In genomic region chr16:78034530-78034929, GRCh38 we compare ENCODE assay signal across 25 cellular contexts. TPM values are rescaled to one million over a fixed set of nuclear protein-coding genes. Genes with fewer than 3 reads are reported as not detected.
DNase-seq lines count a peak whose midpoint lies in the region; ATAC-seq and TF ChIP-seq lines count a peak whose summit lies in the region.
"Had no signal": no experiment of that assay in that cellular context is flagged by ENCODE, and none has a peak within 500 bp of the region (broad histone marks: within the 10 kb centered on the region; RNA-seq: fewer than 3 reads in every experiment).

No MANE protein-coding gene starts in this region.

- no peak for TF ChIP-seq POLR2A in prostate gland (IDR thresholded peaks at IDR 0.05)

- no peaks in the 10 kb centered on the region for H3K9me3 ChIP-seq in prostate gland
- H3K9me3 ChIP-seq: colonic mucosa, left lung, testis had no signal

- CTCF ChIA-PET in activated naive CD4-positive, alpha-beta T cell treated with anti-CD3 and anti-CD28 coated beads for 36 hours (lab: Charles Lee): no interaction called here

- intact Hi-C loops in activated naive CD4-positive, alpha-beta T cell treated with anti-CD3 and anti-CD28 coated beads for 36 hours (cut with micrococcal nuclease): no loop called here
- intact Hi-C loops in prostate gland (cut with DNase I): no loop called here

- 49% methylated on average over 2 of the region's 2 CpGs for WGBS in prostate gland

- H3K27ac Mint-ChIP-seq in activated naive CD4-positive, alpha-beta T cell treated with anti-CD3 and anti-CD28 coated beads for 36 hours: no peak overlapping the region
- no peak overlapping the region for H3K27ac Mint-ChIP-seq in stimulated activated naive CD8-positive, alpha-beta T cell treated with anti-CD3 and anti-CD28 coated beads, Interleukin-15, amount 100 ng/mL, for 72 hours
- H3K27ac Mint-ChIP-seq: activated naive CD4-positive, alpha-beta T cell treated with anti-CD3 and anti-CD28 coated beads, Interleukin-2, amount 50 U/mL, for 24 hours; HFFc6; progenitor cell of endocrine pancreas; WTC11 had no signal

- H3K4me1 ChIP-seq in prostate gland (replicated peaks): no peaks in the 10 kb centered on the region
- H3K4me1 ChIP-seq: colonic mucosa, left lung, testis had no signal

- ATAC-seq in HG03103 (IDR thresholded peaks at IDR 0.05; ENCODE audit: low read depth, unreplicated experiment) (peak; percentile 49), GM21619 (IDR thresholded peaks at IDR 0.05; ENCODE audit: unreplicated experiment) (no peak)
- no peak for ATAC-seq in stimulated activated naive CD8-positive, alpha-beta T cell treated with anti-CD3 and anti-CD28 coated beads, Interleukin-15, amount 100 ng/mL, for 72 hours
- ATAC-seq: left lung, WTC11 had no signal

- no peaks in the 10 kb centered on the region for H3K27me3 ChIP-seq in prostate gland (replicated peaks; ENCODE audit: insufficient read depth)
- H3K27me3 ChIP-seq: brain microvascular endothelial cell, colonic mucosa, left lung, testis had no signal

- H3K4me1 Mint-ChIP-seq in activated naive CD4-positive, alpha-beta T cell treated with anti-CD3 and anti-CD28 coated beads for 36 hours (ENCODE audit: low read depth): peaks cover 7% of the 10 kb centered on the region
- H3K4me1 Mint-ChIP-seq in stimulated activated naive CD8-positive, alpha-beta T cell treated with anti-CD3 and anti-CD28 coated beads, Interleukin-15, amount 100 ng/mL, for 72 hours: peaks cover 9% of the 10 kb centered on the region
- H3K4me1 Mint-ChIP-seq: neural crest cell, WTC11 had no signal

- H3K4me3 ChIP-seq in prostate gland: no peak overlapping the region
- H3K4me3 ChIP-seq: colonic mucosa, left lung, testis had no signal

- no peaks in the 10 kb centered on the region for H3K9me3 Mint-ChIP-seq in activated naive CD4-positive, alpha-beta T cell treated with anti-CD3 and anti-CD28 coated beads for 36 hours
- H3K9me3 Mint-ChIP-seq in stimulated activated naive CD8-positive, alpha-beta T cell treated with anti-CD3 and anti-CD28 coated beads, Interleukin-15, amount 100 ng/mL, for 72 hours: no peaks in the 10 kb centered on the region
- H3K9me3 Mint-ChIP-seq: activated naive CD4-positive, alpha-beta T cell treated with anti-CD3 and anti-CD28 coated beads, Interleukin-2, amount 50 U/mL, for 24 hours; neural crest cell; WTC11 had no signal

- H3K36me3 ChIP-seq in prostate gland: no peaks in the 10 kb centered on the region
- H3K36me3 ChIP-seq: brain microvascular endothelial cell, colonic mucosa, left lung had no signal

- no peaks in the 10 kb centered on the region for H3K36me3 Mint-ChIP-seq in activated naive CD4-positive, alpha-beta T cell treated with anti-CD3 and anti-CD28 coated beads for 36 hours (ENCODE audit: low read depth)
- H3K36me3 Mint-ChIP-seq: activated naive CD4-positive, alpha-beta T cell treated with anti-CD3 and anti-CD28 coated beads, Interleukin-2, amount 50 U/mL, for 24 hours; WTC11 had no signal

- no peak overlapping the region for H3K4me3 Mint-ChIP-seq in activated naive CD4-positive, alpha-beta T cell treated with anti-CD3 and anti-CD28 coated beads for 36 hours
- no peak overlapping the region for H3K4me3 Mint-ChIP-seq in stimulated activated naive CD8-positive, alpha-beta T cell treated with anti-CD3 and anti-CD28 coated beads, Interleukin-15, amount 100 ng/mL, for 72 hours
- H3K4me3 Mint-ChIP-seq: activated naive CD4-positive, alpha-beta T cell treated with anti-CD3 and anti-CD28 coated beads, Interleukin-2, amount 50 U/mL, for 24 hours; HFFc6; neural crest cell; WTC11 had no signal

- H3K27ac ChIP-seq in prostate gland: no peak overlapping the region
- H3K27ac ChIP-seq: brain microvascular endothelial cell, colonic mucosa, KMS-11, left lung, testis had no signal

- peaks cover 5% of the 10 kb centered on the region for H3K27me3 Mint-ChIP-seq in activated naive CD4-positive, alpha-beta T cell treated with anti-CD3 and anti-CD28 coated beads for 36 hours (ENCODE audit: low read depth)
- H3K27me3 Mint-ChIP-seq in stimulated activated naive CD8-positive, alpha-beta T cell treated with anti-CD3 and anti-CD28 coated beads, Interleukin-15, amount 100 ng/mL, for 72 hours: no peaks in the 10 kb centered on the region

- TF ChIP-seq CTCF in prostate gland (IDR thresholded peaks at IDR 0.05): no peak

- peak; percentile 36 for DNase-seq in activated naive CD4-positive, alpha-beta T cell treated with anti-CD3 and anti-CD28 coated beads for 36 hours
- no peak for DNase-seq in activated naive CD4-positive, alpha-beta T cell treated with anti-CD3 and anti-CD28 coated beads, Interleukin-2, amount 50 U/mL, for 16 hours
- DNase-seq in T-helper 22 cell (ENCODE audit: low read depth): peak; percentile 5
- DNase-seq in prostate gland (ENCODE audit: low spot score): peak; percentile 21
- no peak for DNase-seq in stimulated activated naive CD8-positive, alpha-beta T cell treated with anti-CD3 and anti-CD28 coated beads, Interleukin-15, amount 100 ng/mL, for 72 hours
- no peak for DNase-seq in hippocampal formation (lab: John Stamatoyannopoulos, UW)
- DNase-seq: brain microvascular endothelial cell, colonic mucosa, DND-41, glutamatergic neuron, HFFc6, left lung, NCI-H1092 treated with DMSO at 0.1 percent for 48 hours, NCI-H748 treated with DMSO at 0.1 percent for 48 hours, SIG-M5, testis had no signal

RNA-seq across cellular contexts. Expression of gene CLEC3A, which starts 12.2 kb away (rescaled TPM):
- not detected for total RNA-seq in activated naive CD4-positive, alpha-beta T cell treated with anti-CD3 and anti-CD28 coated beads for 36 hours
- 1 to 10 TPM in 1 of 2 donors, under 1 TPM in 1; 0.51 to 5.5 TPM for total RNA-seq in prostate gland
- total RNA-seq: colonic mucosa; fibroblast of lung; HFFc6; left lung; neural crest cell; progenitor cell of endocrine pancreas; T-helper 1 cell treated with Interleukin-12 subunit alpha and Interleukin-12 subunit beta and Interleukin-4 antibody, amounts not matched to agents 30 ng/mL and 1 ng/mL, for 36 hours; WTC11 had no signal

Comparison
In these comparisons a context has a peak if more than half of its experiments do, and no peak if none do; other contexts are left out.
1. DNase-seq: peak in activated naive CD4-positive, alpha-beta T cell treated with anti-CD3 and anti-CD28 coated beads for 36 hours (single experiment), T-helper 22 cell (single experiment) and prostate gland (single experiment); none in activated naive CD4-positive, alpha-beta T cell treated with anti-CD3 and anti-CD28 coated beads, Interleukin-2, amount 50 U/mL, for 16 hours (single experiment), stimulated activated naive CD8-positive, alpha-beta T cell treated with anti-CD3 and anti-CD28 coated beads, Interleukin-15, amount 100 ng/mL, for 72 hours (0 of 2) and hippocampal formation (0 of 2).